1 cellular context compared by ENCODE assay signal in genomic region chr18:44758821-44759624, GRCh38.
TF ChIP-seq lines count a peak whose summit lies in the region.

No MANE protein-coding gene starts in this region.

TF ChIP-seq in GM12878, 131 proteins besides CTCF, POLR2A, EP300 and RAD21 (continued from another document):
- TF ChIP-seq POU2F2 (IDR thresholded peaks at IDR 0.05; ENCODE audit: borderline replicate concordance, low read depth, low read length) (peak; percentile 78; the same call in 2 of the 3 replicates), RELB (IDR thresholded peaks at IDR 0.05; ENCODE audit: low read depth) (peak; percentile 95), IRF3 (IDR thresholded peaks at IDR 0.05) (no peak), CBX5 (IDR thresholded peaks at IDR 0.05; ENCODE audit: low read depth) (peak; percentile 86), EED (IDR thresholded peaks at IDR 0.05; ENCODE audit: low read depth) (peak; percentile 96), BACH1 (IDR thresholded peaks at IDR 0.05; ENCODE audit: borderline replicate concordance) (peak; percentile 96; the same call in 1 of the 2 replicates), MLLT1 (IDR thresholded peaks at IDR 0.05) (peak; percentile 59), TCF3 (IDR thresholded peaks at IDR 0.05; ENCODE audit: borderline replicate concordance, insufficient read depth, low read depth, low read length) (peak; percentile 78; the same call in 1 of the 2 replicates), ESRRA (IDR thresholded peaks at IDR 0.05; ENCODE audit: low read length) (peak; percentile 55; the same call in 1 of the 2 replicates), KLF5 (IDR thresholded peaks at IDR 0.05; ENCODE audit: partially characterized antibody) (peak; percentile 95), ATF3 (IDR thresholded peaks at IDR 0.05; ENCODE audit: borderline replicate concordance, extremely low read depth, low read depth, low read length) (no peak), TARDBP (IDR thresholded peaks at IDR 0.05; ENCODE audit: borderline replicate concordance) (peak; percentile 42; the same call in 1 of the 2 replicates), GABPA (IDR thresholded peaks at IDR 0.05; ENCODE audit: low read depth) (peak; percentile 63; the same call in 1 of the 2 replicates), HDAC6 (IDR thresholded peaks at IDR 0.05; ENCODE audit: unreplicated experiment) (no peak), ZZZ3 (IDR thresholded peaks at IDR 0.05; ENCODE audit: control insufficient read depth, insufficient read length, low read depth) (no peak), SMAD1 (IDR thresholded peaks at IDR 0.05; ENCODE audit: low read depth, partially characterized antibody) (peak; percentile 74), SRF (IDR thresholded peaks at IDR 0.05; ENCODE audit: low read depth in 2 of 2, low read length in 2 of 2) (peak; percentile 8 to 95; a peak in 3 of 4 replicates), ELK1 (IDR thresholded peaks at IDR 0.05; ENCODE audit: low read depth, low read length) (0 out of 2 replicates have a peak, but pooled peaks have one; percentile 7), HSF1 (IDR thresholded peaks at IDR 0.05; ENCODE audit: low read depth, low read length) (no peak), IRF4 (IDR thresholded peaks at IDR 0.05; ENCODE audit: low read depth, low read length) (peak; percentile 99), SPI1 (IDR thresholded peaks at IDR 0.05; ENCODE audit: borderline replicate concordance, insufficient read depth, low read depth, low read length) (peak; percentile 100), STAT3 (IDR thresholded peaks at IDR 0.05; ENCODE audit: low read depth, low read length) (peak; percentile 98), BCL3 (IDR thresholded peaks at IDR 0.05; ENCODE audit: borderline replicate concordance, insufficient read depth, low read depth, low read length, poor library complexity, severe bottlenecking) (peak; percentile 90), ZBTB33 (IDR thresholded peaks at IDR 0.05) (peak; percentile 81; the same call in 1 of the 2 replicates), NRF1 (conservative IDR thresholded peaks at IDR 0.05; ENCODE audit: low read depth, low read length) (no peak), MTA2 (IDR thresholded peaks at IDR 0.05; ENCODE audit: low read depth) (peak; percentile 99), SMARCA5 (IDR thresholded peaks at IDR 0.05) (peak; percentile 93), ZSCAN29 (IDR thresholded peaks at IDR 0.05) (peak; percentile 73; the same call in 1 of the 2 replicates), CREB1 (IDR thresholded peaks at IDR 0.05; ENCODE audit: low read depth) (peak; percentile 75; the same call in 1 of the 2 replicates), SKIL (IDR thresholded peaks at IDR 0.05; ENCODE audit: low read depth, poor library complexity, severe bottlenecking) (peak; percentile 99), TAF1 (IDR thresholded peaks at IDR 0.05; ENCODE audit: borderline replicate concordance, low read depth, low read length) (peak; percentile 62; the same call in 1 of the 2 replicates), IKZF2 (IDR thresholded peaks at IDR 0.05) (peak; percentile 97 to 98), CREM (IDR thresholded peaks at IDR 0.05; ENCODE audit: low read depth) (peak; percentile 96), PAX5 (IDR thresholded peaks at IDR 0.05; ENCODE audit: borderline replicate concordance, low read depth, low read length) (peak; percentile 93), RUNX3 (IDR thresholded peaks at IDR 0.05; ENCODE audit: low read length) (peak; percentile 81), EGR1 (IDR thresholded peaks at IDR 0.05; ENCODE audit: borderline replicate concordance in 1 of 2, low read depth in 2 of 2, low read length in 2 of 2) (peak in 1 of 2 experiments; percentile 53; a peak in 1 of 3 replicates), SMC3 (IDR thresholded peaks at IDR 0.05; ENCODE audit: borderline replicate concordance, low read length) (peak; percentile 22; the same call in 1 of the 2 replicates), NFIC (IDR thresholded peaks at IDR 0.05; ENCODE audit: low read depth, low read length) (peak; percentile 100), TBL1XR1 (IDR thresholded peaks at IDR 0.05; ENCODE audit: low read depth, low read length) (peak; percentile 98), BMI1 (IDR thresholded peaks at IDR 0.05; ENCODE audit: borderline replicate concordance) (peak; percentile 92), ZNF687 (IDR thresholded peaks at IDR 0.05) (0 out of 2 replicates have a peak, but pooled peaks have one; percentile 67), NFYA (IDR thresholded peaks at IDR 0.05; ENCODE audit: borderline replicate concordance, low read depth, low read length) (no peak)
